Comparison of ENCODE assay signal across 8 cellular contexts in the genomic region with DNA sequence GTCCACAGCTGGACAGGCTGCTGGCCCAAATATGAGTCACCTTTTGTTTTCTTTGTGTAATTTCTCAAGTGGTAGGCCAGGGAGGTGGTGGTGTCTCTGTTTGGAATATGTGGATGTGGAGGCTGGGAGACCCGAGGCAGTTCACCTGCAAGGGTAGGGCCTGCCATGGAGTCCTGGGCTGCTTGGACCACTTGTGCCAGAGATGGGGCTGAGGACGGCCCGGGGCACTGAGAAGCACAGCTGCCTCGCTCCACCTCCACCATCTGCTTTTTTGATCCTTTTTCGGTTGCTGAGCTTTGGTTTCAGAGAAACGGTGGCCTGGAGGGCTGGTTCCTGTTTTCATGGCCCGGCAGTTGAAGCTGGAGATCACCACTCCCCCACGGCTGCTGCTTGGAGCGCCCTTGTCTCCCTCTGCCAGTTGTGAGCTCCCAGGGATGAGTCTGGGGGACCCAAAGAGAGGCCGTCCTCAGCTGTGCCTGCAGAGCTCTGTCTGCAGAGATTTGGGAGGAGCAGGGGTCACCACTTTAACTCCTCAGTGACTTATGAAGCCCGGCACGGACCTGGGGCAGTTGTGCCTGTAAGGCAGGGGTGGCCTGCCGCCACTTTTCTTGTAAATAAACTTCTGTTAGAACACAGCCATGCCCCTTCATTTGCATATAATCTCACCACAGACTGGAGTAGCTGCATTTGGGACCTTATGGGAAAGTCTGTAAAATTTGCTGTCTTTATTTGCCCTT.
DNase-seq lines count a peak whose midpoint lies in the region; ATAC-seq and TF ChIP-seq lines count a peak whose summit lies in the region.

No MANE protein-coding gene starts in this region.

- peaks cover 67% of the 10 kb centered on the region for H3K4me1 ChIP-seq in OCI-LY3 (ENCODE audit: low read length)

- peaks cover 60% of the 10 kb centered on the region for H3K79me2 ChIP-seq in OCI-LY3 (ENCODE audit: low read length)

- peak overlapping the region; percentile 63 for H3K4me3 ChIP-seq in OCI-LY3 (ENCODE audit: low read length)
- H3K4me3 ChIP-seq in epithelial cell of esophagus (ENCODE audit: low read length) = no peak overlapping the region

- peak overlapping the region; percentile 66 for H3K9ac ChIP-seq in OCI-LY3 (ENCODE audit: low read length)

- no peak for TF ChIP-seq CTCF in OCI-LY3 (IDR thresholded peaks at IDR 0.05; ENCODE audit: low read depth, low read length)
- TF ChIP-seq CTCF in epithelial cell of esophagus (IDR thresholded peaks at IDR 0.05; ENCODE audit: insufficient read depth, low read depth, low read length, missing control alignments) = no peak

- in situ Hi-C loops in ACHN (cut with HindIII; ENCODE audit: low pct_ligation_motif_present, low pct_unique_long_range_greater_than_20kb, low sequenced_read_pairs) = no loop called here

- peaks cover 28% of the 10 kb centered on the region for H3K36me3 ChIP-seq in OCI-LY3 (replicated peaks; ENCODE audit: low read depth, low read length)

- H3K4me3 Mint-ChIP-seq in stimulated activated naive CD8-positive, alpha-beta T cell treated with anti-CD3 and anti-CD28 coated beads, Interleukin-15, amount 100 ng/mL, for 72 hours = peak overlapping the region; percentile 46 to 57

- DNase-seq in ACHN (peak; percentile 10), epithelial cell of esophagus (ENCODE audit: low read depth) (peak; percentile 29), T-helper 9 cell (no peak), pons (ENCODE audit: low spot score) (no peak)
- no peak for DNase-seq in stimulated activated naive CD8-positive, alpha-beta T cell treated with anti-CD3 and anti-CD28 coated beads, Interleukin-15, amount 100 ng/mL, for 72 hours

- peak overlapping the region; percentile 13; the same call in 1 of the 2 replicates for H2AFZ ChIP-seq in OCI-LY3 (ENCODE audit: low read depth, low read length)

- H3K27ac Mint-ChIP-seq in stimulated activated naive CD8-positive, alpha-beta T cell treated with anti-CD3 and anti-CD28 coated beads, Interleukin-15, amount 100 ng/mL, for 72 hours = peak overlapping the region in 1 of 2 donors; percentile 83

- no peaks in the 10 kb centered on the region for H3K27me3 ChIP-seq in OCI-LY3 (ENCODE audit: low read depth, low read length)

- H3K9me3 ChIP-seq in OCI-LY3 (ENCODE audit: insufficient read depth, low read length) = no peaks in the 10 kb centered on the region

- H3K4me2 ChIP-seq in OCI-LY3 (ENCODE audit: low read length) = peak overlapping the region; percentile 77

- no peaks in the 10 kb centered on the region for H3K27me3 Mint-ChIP-seq in stimulated activated naive CD8-positive, alpha-beta T cell treated with anti-CD3 and anti-CD28 coated beads, Interleukin-15, amount 100 ng/mL, for 72 hours

- peaks cover 4% of the 10 kb centered on the region; the same call in 1 of the 2 replicates for H4K20me1 ChIP-seq in OCI-LY3 (ENCODE audit: insufficient read depth, low read length)

- H3K9me3 Mint-ChIP-seq in stimulated activated naive CD8-positive, alpha-beta T cell treated with anti-CD3 and anti-CD28 coated beads, Interleukin-15, amount 100 ng/mL, for 72 hours = no peaks in the 10 kb centered on the region

- H3K27ac ChIP-seq in OCI-LY3 (ENCODE audit: low read length) = peak overlapping the region; percentile 90

- peaks cover 92% of the 10 kb centered on the region for H3K4me1 Mint-ChIP-seq in stimulated activated naive CD8-positive, alpha-beta T cell treated with anti-CD3 and anti-CD28 coated beads, Interleukin-15, amount 100 ng/mL, for 72 hours

- peak; percentile 42 for ATAC-seq in GM18511 (IDR thresholded peaks at IDR 0.05; ENCODE audit: unreplicated experiment)
- peak; percentile 54 for ATAC-seq in HG02885 (IDR thresholded peaks at IDR 0.05; ENCODE audit: poor library complexity, unreplicated experiment)
- no peak for ATAC-seq in stimulated activated naive CD8-positive, alpha-beta T cell treated with anti-CD3 and anti-CD28 coated beads, Interleukin-15, amount 100 ng/mL, for 72 hours

Comparison
In these comparisons a context has a peak if more than half of its experiments do, and no peak if none do; other contexts are left out.
1. DNase-seq: peak in ACHN (single experiment) and epithelial cell of esophagus (single experiment); none in stimulated activated naive CD8-positive, alpha-beta T cell treated with anti-CD3 and anti-CD28 coated beads, Interleukin-15, amount 100 ng/mL, for 72 hours (0 of 2), T-helper 9 cell (single experiment) and pons (single experiment).